ENCODE assay signal across 8 cellular contexts in the genomic region with DNA sequence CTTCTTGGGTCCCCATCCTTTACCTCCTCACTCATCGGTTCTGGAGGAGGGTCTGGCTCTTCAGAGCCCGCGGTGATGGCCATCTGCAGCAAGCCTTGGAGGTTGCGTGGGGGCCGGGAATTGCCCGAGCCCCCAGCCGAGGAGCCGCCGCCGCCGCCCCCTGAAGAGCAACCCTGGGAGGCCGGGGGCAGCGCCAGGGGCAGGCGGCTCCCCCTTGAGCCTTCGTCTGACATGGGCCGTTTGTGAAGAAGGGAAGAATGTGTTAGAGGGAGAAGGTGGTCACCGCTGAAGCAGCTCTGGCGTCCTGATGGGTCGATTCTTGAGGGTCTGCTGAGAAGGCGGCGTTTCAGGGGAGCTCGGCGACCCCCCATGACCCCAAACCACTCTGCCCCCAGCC. TPM values are rescaled to one million over a fixed set of nuclear protein-coding genes. Genes with fewer than 3 reads are reported as not detected.
A peak's percentile ranks its signal among the peaks of the same experiment; 100 is the strongest.
DNase-seq lines count a peak whose midpoint lies in the region; TF ChIP-seq lines count a peak whose summit lies in the region.

No MANE protein-coding gene starts in this region.

- peaks cover 5% of the 10 kb centered on the region for H3K27me3 Mint-ChIP-seq in T-helper 2 cell treated with Interferon-gamma antibody and Interleukin-4, amounts not matched to agents 5 μg/mL and 100 μg/mL, for 36 hours (ENCODE audit: low read depth)

- peak overlapping the region; percentile 96 for H3K27ac Mint-ChIP-seq in T-helper 2 cell treated with Interferon-gamma antibody and Interleukin-4, amounts not matched to agents 5 μg/mL and 100 μg/mL, for 36 hours

- H3K9me3 ChIP-seq in adrenal gland (replicated peaks in 1 of 3), result no peaks in the 10 kb centered on the region
- no peaks in the 10 kb centered on the region for H3K9me3 ChIP-seq in suprapubic skin

- no peak for TF ChIP-seq POLR2A in adrenal gland (IDR thresholded peaks at IDR 0.05)
- TF ChIP-seq POLR2A in suprapubic skin (IDR thresholded peaks at IDR 0.05), result no peak

- WGBS in adrenal gland, 4 donors, result 5 to 7% (median 7%) methylated on average over 10 to 23 of the region's 23 CpGs
- WGBS in suprapubic skin, result 8% methylated on average over 22 of the region's 23 CpGs

- peak overlapping the region in 3 of 5 donors; percentile 38 to 87 (median 84) for H3K27ac ChIP-seq in adrenal gland
- peak overlapping the region; percentile 90 for H3K27ac ChIP-seq in layer of hippocampus (ENCODE audit: low read depth, low read length)
- peak overlapping the region; percentile 73 for H3K27ac ChIP-seq in suprapubic skin

- peaks cover 6% of the 10 kb centered on the region for H3K36me3 Mint-ChIP-seq in T-helper 2 cell treated with Interferon-gamma antibody and Interleukin-4, amounts not matched to agents 5 μg/mL and 100 μg/mL, for 36 hours (ENCODE audit: low read depth)

- no peak for TF ChIP-seq CTCF in adrenal gland (IDR thresholded peaks at IDR 0.05)
- no peak for TF ChIP-seq CTCF in suprapubic skin (IDR thresholded peaks at IDR 0.05)

- intact Hi-C loops in adrenal gland (cut with DNase I), result no loop called here

- H3K4me1 ChIP-seq in adrenal gland (replicated peaks in 1 of 2) (peaks cover 6 to 14% of the 10 kb centered on the region in 2 donors), suprapubic skin (peaks cover 27% of the 10 kb centered on the region)

- H3K36me3 ChIP-seq in adrenal gland (replicated peaks in 1 of 2) (peaks cover 0 to 7% of the 10 kb centered on the region in 2 donors), suprapubic skin (peaks cover 22% of the 10 kb centered on the region)

- no peaks in the 10 kb centered on the region for H3K9me3 Mint-ChIP-seq in T-helper 2 cell treated with Interferon-gamma antibody and Interleukin-4, amounts not matched to agents 5 μg/mL and 100 μg/mL, for 36 hours

- no peak for DNase-seq in T-helper 2 cell treated with Interferon-gamma antibody and Interleukin-4, amounts not matched to agents 5 μg/mL and 100 μg/mL, for 36 hours (ENCODE audit: low spot score)
- DNase-seq in T-helper 2 cell (no peak), adrenal gland (no peak), suprapubic skin (ENCODE audit: low spot score in 2 of 2) (no peak), NCI-H82 (lab: John Stamatoyannopoulos, UW) (no peak), ureter (ENCODE audit: low spot score) (no peak)
- DNase-seq in NK-92 treated with Interleukin-12 subunit alpha and Interleukin-12 subunit beta, amount 100 ng/mL, for 24 hours (lab: John Stamatoyannopoulos, UW), result no peak

- H3K27me3 ChIP-seq in adrenal gland, result no peaks in the 10 kb centered on the region
- no peaks in the 10 kb centered on the region for H3K27me3 ChIP-seq in layer of hippocampus (ENCODE audit: control insufficient read depth, insufficient read depth, low read length)
- H3K27me3 ChIP-seq in suprapubic skin, result peaks cover 20% of the 10 kb centered on the region

- TF ChIP-seq EP300 in suprapubic skin (IDR thresholded peaks at IDR 0.05), result no peak

- H3K4me1 Mint-ChIP-seq in T-helper 2 cell treated with Interferon-gamma antibody and Interleukin-4, amounts not matched to agents 5 μg/mL and 100 μg/mL, for 36 hours (ENCODE audit: low read depth), result peaks cover 26% of the 10 kb centered on the region

- peak overlapping the region; percentile 65 to 94 (median 68) for H3K4me3 ChIP-seq in adrenal gland
- peak overlapping the region; percentile 85 for H3K4me3 ChIP-seq in suprapubic skin

- peak overlapping the region; percentile 95 for H3K4me3 Mint-ChIP-seq in T-helper 2 cell treated with Interferon-gamma antibody and Interleukin-4, amounts not matched to agents 5 μg/mL and 100 μg/mL, for 36 hours

RNA-seq across cellular contexts. Expression of gene HSPBP1, which starts 0.5 kb away (rescaled TPM):
- 10 to 100 TPM; 22.0 to 46.0 (median 33.2) TPM for total RNA-seq in adrenal gland
- 10 to 100 TPM; 18.8 to 49.8 (median 49.2) TPM for polyA plus RNA-seq in adrenal gland
- total RNA-seq in suprapubic skin, result 10 to 100 TPM; 17.9 to 46.7 (median 36.7) TPM
- 31.2 TPM for total RNA-seq in ureter

RNA-seq across cellular contexts. Expression of gene BRSK1, which starts 4.4 kb away (rescaled TPM):
- 10 to 100 TPM in 6 of 8 donors, 1 to 10 TPM in 2; 2.0 to 24.9 (median 13.0) TPM for total RNA-seq in adrenal gland
- polyA plus RNA-seq in adrenal gland, result 10 to 100 TPM in 2 of 3 donors, 1 to 10 TPM in 1; 7.2 to 64.3 (median 27.6) TPM
- 1 to 10 TPM in 3 of 4 donors, under 1 TPM in 1; 0.68 to 2.3 (median 1.6) TPM for total RNA-seq in suprapubic skin
- 10.6 TPM for total RNA-seq in ureter

RNA-seq across cellular contexts. Expression of gene PPP6R1, which starts 20.6 kb away (rescaled TPM):
- total RNA-seq in adrenal gland (100 to 1,000 TPM in 2 of 8 donors, 10 to 100 TPM in 6; 55.1 to 116 (median 87.9) TPM), suprapubic skin (10 to 100 TPM; 49.0 to 56.2 (median 51.3) TPM), ureter (65.1 TPM)
- polyA plus RNA-seq in adrenal gland, result 100 to 1,000 TPM in 1 of 3 donors, 10 to 100 TPM in 2; 33.4 to 102 (median 56.1) TPM

RNA-seq across cellular contexts. Expression of gene TMEM150B, which starts 45.8 kb away (rescaled TPM):
- total RNA-seq in adrenal gland, result 10 to 100 TPM in 2 of 8 donors, 1 to 10 TPM in 6; 4.2 to 20.8 (median 8.0) TPM
- polyA plus RNA-seq in adrenal gland, result 1 to 10 TPM in 2 of 3 donors, under 1 TPM in 1; 0.51 to 4.7 (median 2.5) TPM
- not detected for total RNA-seq in suprapubic skin
- 1.9 TPM for total RNA-seq in ureter

RNA-seq across cellular contexts. Expression of gene TMEM86B, which starts 50.8 kb away (rescaled TPM):
- total RNA-seq in adrenal gland (1 to 10 TPM; 1.5 to 5.2 (median 4.3) TPM), suprapubic skin (1 to 10 TPM; 2.0 to 9.4 (median 4.2) TPM), ureter (6.4 TPM)
- 10 to 100 TPM in 2 of 3 donors, under 1 TPM in 1; 0.20 to 47.8 (median 23.1) TPM for polyA plus RNA-seq in adrenal gland
